ENCODE assay signal across 1 cellular context in the genomic region with DNA sequence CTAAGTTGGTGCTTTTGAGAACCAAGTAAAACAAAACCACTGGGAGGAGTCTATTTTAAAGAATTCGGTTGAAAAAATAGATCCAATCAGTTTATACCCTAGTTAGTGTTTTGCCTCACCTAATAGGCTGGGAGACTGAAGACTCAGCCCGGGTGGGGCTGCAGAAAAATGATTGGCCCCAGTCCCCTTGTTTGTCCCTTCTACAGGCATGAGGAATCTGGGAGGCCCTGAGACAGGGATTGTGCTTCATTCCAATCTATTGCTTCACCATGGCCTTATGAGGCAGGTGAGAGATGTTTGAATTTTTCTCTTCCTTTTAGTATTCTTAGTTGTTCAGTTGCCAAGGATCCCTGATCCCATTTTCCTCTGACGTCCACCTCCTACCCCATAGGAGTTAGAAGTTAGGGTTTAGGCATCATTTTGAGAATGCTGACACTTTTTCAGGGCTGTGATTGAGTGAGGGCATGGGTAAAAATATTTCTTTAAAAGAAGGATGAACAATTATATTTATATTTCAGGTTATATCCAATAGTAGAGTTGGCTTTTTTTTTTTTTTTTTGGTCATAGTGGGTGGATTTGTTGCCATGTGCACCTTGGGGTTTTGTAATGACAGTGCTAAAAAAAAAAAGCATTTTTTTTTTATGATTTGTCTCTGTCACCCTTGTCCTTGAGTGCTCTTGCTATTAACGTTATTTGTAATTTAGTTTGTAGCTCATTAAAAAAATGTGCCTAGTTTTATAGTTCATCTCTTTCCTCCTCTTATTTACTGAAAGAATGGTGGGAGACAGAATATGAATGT.
A peak's percentile ranks its signal among the peaks of the same experiment; 100 is the strongest.
TF ChIP-seq lines count a peak whose summit lies in the region.

No MANE protein-coding gene starts in this region.

TF ChIP-seq in IMR-90, 13 proteins besides CTCF, POLR2A, EP300 and RAD21:
- TF ChIP-seq NFE2L2 (IDR thresholded peaks at IDR 0.05; ENCODE audit: low read depth, low read length): no peak
- TF ChIP-seq MAFK (IDR thresholded peaks at IDR 0.05; ENCODE audit: low read depth, low read length): no peak
- TF ChIP-seq MXI1 (IDR thresholded peaks at IDR 0.05; ENCODE audit: borderline replicate concordance, low read depth, low read length): no peak
- no peak for TF ChIP-seq CHD1 (IDR thresholded peaks at IDR 0.05; ENCODE audit: low read depth, low read length)
- TF ChIP-seq SMC3 (IDR thresholded peaks at IDR 0.05; ENCODE audit: low read depth, low read length): no peak
- peak; percentile 93 for TF ChIP-seq CEBPB (IDR thresholded peaks at IDR 0.05; ENCODE audit: low read depth, low read length)
- TF ChIP-seq MAZ (IDR thresholded peaks at IDR 0.05; ENCODE audit: borderline replicate concordance, low read depth, low read length): peak; percentile 5; the same call in 1 of the 2 replicates
- TF ChIP-seq, protein P1, sequence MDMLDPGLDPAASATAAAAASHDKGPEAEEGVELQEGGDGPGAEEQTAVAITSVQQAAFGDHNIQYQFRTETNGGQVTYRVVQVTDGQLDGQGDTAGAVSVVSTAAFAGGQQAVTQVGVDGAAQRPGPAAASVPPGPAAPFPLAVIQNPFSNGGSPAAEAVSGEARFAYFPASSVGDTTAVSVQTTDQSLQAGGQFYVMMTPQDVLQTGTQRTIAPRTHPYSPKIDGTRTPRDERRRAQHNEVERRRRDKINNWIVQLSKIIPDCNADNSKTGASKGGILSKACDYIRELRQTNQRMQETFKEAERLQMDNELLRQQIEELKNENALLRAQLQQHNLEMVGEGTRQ (IDR thresholded peaks at IDR 0.05; ENCODE audit: low read depth, low read length): no peak
- TF ChIP-seq RCOR1 (IDR thresholded peaks at IDR 0.05; ENCODE audit: insufficient replicate concordance, low read length): no peak
- TF ChIP-seq, protein P2, sequence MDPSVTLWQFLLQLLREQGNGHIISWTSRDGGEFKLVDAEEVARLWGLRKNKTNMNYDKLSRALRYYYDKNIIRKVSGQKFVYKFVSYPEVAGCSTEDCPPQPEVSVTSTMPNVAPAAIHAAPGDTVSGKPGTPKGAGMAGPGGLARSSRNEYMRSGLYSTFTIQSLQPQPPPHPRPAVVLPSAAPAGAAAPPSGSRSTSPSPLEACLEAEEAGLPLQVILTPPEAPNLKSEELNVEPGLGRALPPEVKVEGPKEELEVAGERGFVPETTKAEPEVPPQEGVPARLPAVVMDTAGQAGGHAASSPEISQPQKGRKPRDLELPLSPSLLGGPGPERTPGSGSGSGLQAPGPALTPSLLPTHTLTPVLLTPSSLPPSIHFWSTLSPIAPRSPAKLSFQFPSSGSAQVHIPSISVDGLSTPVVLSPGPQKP (IDR thresholded peaks at IDR 0.05; ENCODE audit: borderline replicate concordance, low read depth, low read length): no peak
TF ChIP-seq in IMR-90: peak in this region for 2.
